In genomic region chr10:80203835-80204148, GRCh38 we compare ENCODE assay signal across 8 cellular contexts. TPM values are rescaled to one million over a fixed set of nuclear protein-coding genes. Genes with fewer than 3 reads are reported as not detected.
DNase-seq lines count a peak whose midpoint lies in the region; FAIRE-seq and TF ChIP-seq lines count a peak whose summit lies in the region.

No MANE protein-coding gene starts in this region.

- no peak overlapping the region for H3K23ac ChIP-seq in H1 (ENCODE audit: insufficient read length)

- peaks cover 7% of the 10 kb centered on the region; the same call in 1 of the 2 replicates for H3K79me1 ChIP-seq in H1 (ENCODE audit: low read depth, low read length)

- no peak overlapping the region for H3K56ac ChIP-seq in H1 (replicated peaks; ENCODE audit: insufficient read length, low read depth, low read length)

- H2BK15ac ChIP-seq in H1 (ENCODE audit: low read length) = peak overlapping the region; percentile 48; the same call in 1 of the 2 replicates

- WGBS in H1 (ENCODE audit: extremely low coverage in 1 of 2, insufficient coverage in 1 of 2, insufficient read length in 1 of 2, insufficient replicate concordance in 2 of 2, low coverage in 1 of 2, low lambda C conversion rate in 2 of 2, missing lambda C conversion rate in 1 of 2), 2 experiments = 74% methylated on average over 2 of the region's 2 CpGs; no CpG with 5 or more reads in 1 of the 2 experiments

- H2BK12ac ChIP-seq in H1 (ENCODE audit: low read depth, low read length) = peak overlapping the region; percentile 40; the same call in 1 of the 2 replicates

- H4K5ac ChIP-seq in H1 (ENCODE audit: insufficient read length, low read depth, low read length) = no peak overlapping the region

- H2AFZ ChIP-seq in Loucy (ENCODE audit: low read length) (no peak overlapping the region), H1 (ENCODE audit: low read length) (no peak overlapping the region), parathyroid adenoma (peak overlapping the region; percentile 5)

- H3K9me3 ChIP-seq in Loucy (ENCODE audit: insufficient read depth, low read depth, low read length) = no peaks in the 10 kb centered on the region
- H3K9me3 ChIP-seq in H1 (ENCODE audit: insufficient read depth in 2 of 2, low read depth in 1 of 2, low read length in 1 of 2) = no peaks in the 10 kb centered on the region
- H3K9me3 ChIP-seq in parathyroid adenoma (ENCODE audit: control insufficient read depth, low read length) = no peaks in the 10 kb centered on the region

- H3K14ac ChIP-seq in H1 (ENCODE audit: insufficient read length) = no peak overlapping the region

- H3K4me2 ChIP-seq in Loucy (ENCODE audit: low read depth, low read length, poor library complexity, severe bottlenecking) (peak overlapping the region; percentile 89), H1 (ENCODE audit: insufficient read depth in 1 of 2, low read depth in 2 of 2, low read length in 2 of 2) (peak overlapping the region; percentile 91 to 99), parathyroid adenoma (ENCODE audit: low read length) (peak overlapping the region; percentile 82)

- FAIRE-seq in H1 (lab: Jason Lieb, UNC) = no peak

- H4K91ac ChIP-seq in H1 (replicated peaks; ENCODE audit: insufficient read length, low read length) = no peak overlapping the region

- peak overlapping the region; percentile 11; the same call in 1 of the 2 replicates for H2AK5ac ChIP-seq in H1 (ENCODE audit: low read depth, low read length)

- no peak for TF ChIP-seq RAD21 in H1 (IDR thresholded peaks at IDR 0.05 in 1 of 2, conservative IDR thresholded peaks at IDR 0.05 in 1 of 2; ENCODE audit: low read depth in 2 of 2, low read length in 2 of 2)

- H3K27ac ChIP-seq in H1 (ENCODE audit: low read depth, low read length) = no peak overlapping the region
- peak overlapping the region; percentile 82 for H3K27ac ChIP-seq in parathyroid adenoma

- H3K4me1 ChIP-seq in Loucy (ENCODE audit: insufficient read depth, low read length, poor library complexity, severe bottlenecking) (peaks cover 34% of the 10 kb centered on the region), H1 (replicated peaks in 1 of 4; ENCODE audit: control insufficient read depth in 3 of 4, insufficient read depth in 4 of 4, low read length in 3 of 4) (peaks cover 10 to 20% (median 15%) of the 10 kb centered on the region in 4 experiments), parathyroid adenoma (peaks cover 22% of the 10 kb centered on the region)

- no peak for TF ChIP-seq CTCF in Loucy (conservative IDR thresholded peaks at IDR 0.05; ENCODE audit: low read length)
- TF ChIP-seq CTCF in H1 (IDR thresholded peaks at IDR 0.05; ENCODE audit: control extremely low read depth in 1 of 3, insufficient read depth in 1 of 3, low read depth in 1 of 3, low read length in 3 of 3) = no peak
- TF ChIP-seq CTCF in parathyroid adenoma (IDR thresholded peaks at IDR 0.05) = no peak

- DNase-seq in H1 (ENCODE audit: low read depth in 1 of 2, low spot score in 2 of 2) (no peak), foreskin melanocyte (no peak), amniotic stem cell (lab: John Stamatoyannopoulos, UW) (no peak), occipital lobe (lab: John Stamatoyannopoulos, UW) (no peak)
- no peak for DNase-seq in stimulated activated CD4-positive, alpha-beta T cell treated with anti-CD3 and anti-CD28 coated beads, Interleukin-1b, Interleukin-23, amount 100 ng/mL, for 48 hours

- 0 out of 2 replicates have a peak overlapping the region, but pooled peaks have one; percentile 8 for H2BK5ac ChIP-seq in H1 (ENCODE audit: low read depth, low read length)

- no peaks in the 10 kb centered on the region for H3K9me2 ChIP-seq in Loucy (replicated peaks; ENCODE audit: low read depth, low read length)

- no peaks in the 10 kb centered on the region for H3F3A ChIP-seq in Loucy (ENCODE audit: low read depth)

- H3K18ac ChIP-seq in H1 (ENCODE audit: extremely low read depth, low read length) = no peak overlapping the region

- peaks cover 12% of the 10 kb centered on the region for H3K23me2 ChIP-seq in H1 (ENCODE audit: low read depth, low read length)

- CTCF ChIA-PET in H1 (lab: Charles Lee; ENCODE audit: partially characterized antibody) = interaction anchor here (0.8 to 4.5 kb wide), 16 partner anchors 9 to 156 kb away, joined by 3 to 20 read pairs (median 4); no protein-coding TSS in a partner anchor

- H3K36me3 ChIP-seq in Loucy (ENCODE audit: insufficient read depth, low read length) = no peaks in the 10 kb centered on the region
- H3K36me3 ChIP-seq in H1 (ENCODE audit: control insufficient read depth in 2 of 4, insufficient read depth in 4 of 4, low read length in 3 of 4) = no peaks in the 10 kb centered on the region; a peak in 1 of 8 replicates
- H3K36me3 ChIP-seq in parathyroid adenoma (ENCODE audit: control insufficient read depth, insufficient read depth, low read length) = no peaks in the 10 kb centered on the region

- H4K8ac ChIP-seq in H1 (ENCODE audit: extremely low read depth, insufficient read depth, low read length) = no peak overlapping the region

- H2BK120ac ChIP-seq in H1 (replicated peaks; ENCODE audit: low read depth, low read length) = no peak overlapping the region

- no peak for TF ChIP-seq POLR2A in H1 (IDR thresholded peaks at IDR 0.05; ENCODE audit: control extremely low read depth in 1 of 2, low read depth in 2 of 2, low read length in 2 of 2)

- POLR2A ChIA-PET in H1 (lab: Charles Lee; ENCODE audit: partially characterized antibody) = interaction anchor here (0.7 to 2.9 kb wide), 10 partner anchors 9 to 132 kb away, joined by 3 to 16 read pairs (median 3); no protein-coding TSS in a partner anchor

- TF ChIP-seq EP300 in H1 (IDR thresholded peaks at IDR 0.05; ENCODE audit: borderline replicate concordance in 1 of 2, low read depth in 2 of 2, low read length in 2 of 2) = no peak

- no peaks in the 10 kb centered on the region for H3K27me3 ChIP-seq in Loucy (ENCODE audit: insufficient read depth, low read length, poor library complexity, severe bottlenecking)
- H3K27me3 ChIP-seq in H1 (replicated peaks in 1 of 4; ENCODE audit: control insufficient read depth in 3 of 4, extremely low read depth in 1 of 4, insufficient read depth in 3 of 4, low read length in 3 of 4) = peaks cover 0 to 17% (median 10%) of the 10 kb centered on the region in 4 experiments; a peak in 6 of 7 replicates
- H3K27me3 ChIP-seq in parathyroid adenoma (ENCODE audit: control insufficient read depth, insufficient read depth, low read length) = no peaks in the 10 kb centered on the region

- H4K20me1 ChIP-seq in Loucy (ENCODE audit: insufficient read depth, low read length, poor library complexity, severe bottlenecking) (peaks cover 48% of the 10 kb centered on the region), H1 (replicated peaks in 1 of 2; ENCODE audit: control insufficient read depth in 1 of 2, insufficient read depth in 2 of 2, low read length in 2 of 2) (peaks cover 0 to 13% of the 10 kb centered on the region in 2 experiments)

- peaks cover 70% of the 10 kb centered on the region for H3K79me2 ChIP-seq in Loucy (ENCODE audit: insufficient read depth, low read length)
- H3K79me2 ChIP-seq in H1 (ENCODE audit: control insufficient read depth in 1 of 2, insufficient read depth in 2 of 2, low read length in 2 of 2) = peaks cover 3 to 44% of the 10 kb centered on the region in 2 experiments; a peak in 3 of 4 replicates
- peaks cover 56% of the 10 kb centered on the region for H3K79me2 ChIP-seq in parathyroid adenoma

- H3K4ac ChIP-seq in H1 (replicated peaks; ENCODE audit: insufficient read length, low read depth, low read length) = no peak overlapping the region

- H2BK20ac ChIP-seq in H1 (ENCODE audit: low read length) = no peak overlapping the region

- H3K4me3 ChIP-seq in GM08714 (ENCODE audit: low read length) (peak overlapping the region; percentile 77; the same call in 1 of the 2 replicates), Loucy (ENCODE audit: low read length, poor library complexity, severe bottlenecking) (peak overlapping the region; percentile 90), H1 (ENCODE audit: extremely low read depth in 1 of 4, insufficient read depth in 2 of 4, low read depth in 3 of 4, low read length in 4 of 4) (peak overlapping the region in 3 of 4 experiments; percentile 74 to 81 (median 76); a peak in 6 of 8 replicates), parathyroid adenoma (ENCODE audit: low read depth, low read length) (peak overlapping the region; percentile 77)

- peak overlapping the region; percentile 86 for H3K9ac ChIP-seq in Loucy (ENCODE audit: low read depth, low read length, poor library complexity, severe bottlenecking)
- no peak overlapping the region; a peak in 1 of 7 replicates for H3K9ac ChIP-seq in H1 (replicated peaks in 1 of 4; ENCODE audit: extremely low read depth in 1 of 4, low read depth in 3 of 4, low read length in 3 of 4)
- no peak overlapping the region for H3K9ac ChIP-seq in parathyroid adenoma

TF ChIP-seq in H1, 55 proteins besides CTCF, POLR2A, EP300 and RAD21:
- TF ChIP-seq BACH1 (IDR thresholded peaks at IDR 0.05; ENCODE audit: low read length) = no peak
- peak; percentile 21 for TF ChIP-seq ASH2L (IDR thresholded peaks at IDR 0.05; ENCODE audit: low read length)

RNA-seq across cellular contexts. Expression of gene ANXA11, which starts 1.5 kb away (rescaled TPM):
- total RNA-seq in H1 (2021; fragmentation: NEBNext Ultra II Directional; extraction: Animal tissue kit (Norgen Biotek cat#: 25700)) = 70.6 and 84.9 TPM in 2 replicates
- polyA plus RNA-seq in H1 (2011; rRNA removed) = 40.5 and 58.7 TPM in 2 replicates
- polyA plus RNA-seq in H1 (2011; cell fraction: cytosol; rRNA removed) = 38.1 TPM
- 50.9 TPM for polyA plus RNA-seq in H1 (2011; cell fraction: nucleus; rRNA removed)
- polyA plus RNA-seq in H1 (2012, experiment 1 of 2) = 113 to 134 TPM (median 126 TPM) in 4 replicates
- polyA plus RNA-seq in H1 (2012, experiment 2 of 2) = 58.1 TPM
- 193 TPM for polyA plus RNA-seq in H1 (2013, experiment 1 of 2)
- polyA plus RNA-seq in H1 (2013, experiment 2 of 2) = 199 TPM
- 27.2 and 42.8 TPM in 2 replicates for polyA minus RNA-seq in H1 (2011; rRNA and poly(A)+ RNA removed)
- 29.3 TPM for polyA minus RNA-seq in H1 (2011; cell fraction: cytosol; rRNA and poly(A)+ RNA removed)
- 26.1 TPM for polyA minus RNA-seq in H1 (2011; cell fraction: nucleus; rRNA and poly(A)+ RNA removed)
- total RNA-seq in occipital lobe = 2.3 TPM

Comparison
In these comparisons a context has a peak if more than half of its experiments do, and no peak if none do; other contexts are left out.
1. RNA of gene ANXA11, which starts 1.5 kb away (total RNA-seq): 70.6 to 84.9 TPM in H1; 2.3 TPM in occipital lobe (single experiment); every median in the first group is over 10 times any median in the second.
2. Peak in every context shown above with its lines, with median percentiles within 50 percentile points of each other: H3K4me3 ChIP-seq and H3K4me2 ChIP-seq.